Comparison of ENCODE assay signal across 12 cellular contexts in genomic region chr1:208234721-208235120, GRCh38. TPM values are rescaled to one million over a fixed set of nuclear protein-coding genes. Genes with fewer than 3 reads are reported as not detected.
DNase-seq lines count a peak whose midpoint lies in the region; ATAC-seq lines count a peak whose summit lies in the region.
"Had no signal": no experiment of that assay in that cellular context is flagged by ENCODE, and none has a peak within 500 bp of the region (broad histone marks: within the 10 kb centered on the region; RNA-seq: fewer than 3 reads in every experiment).

No MANE protein-coding gene starts in this region.

- H3K27me3 Mint-ChIP-seq in dendritic cell treated with granulocyte-macrophage colony-stimulating factor and Interleukin-4, amounts not matched to agents 40 ng/mL and 50 ng/mL, for 4 days: peaks cover 39% of the 10 kb centered on the region
- peaks cover 25% of the 10 kb centered on the region for H3K27me3 Mint-ChIP-seq in activated T-cell treated with anti-CD3 and anti-CD28 coated beads, Interleukin-2, amount 50 U/mL, for 4 hours (ENCODE audit: low read depth)

- H3K36me3 Mint-ChIP-seq in dendritic cell treated with granulocyte-macrophage colony-stimulating factor and Interleukin-4, amounts not matched to agents 40 ng/mL and 50 ng/mL, for 4 days (ENCODE audit: low read depth): no peaks in the 10 kb centered on the region
- H3K36me3 Mint-ChIP-seq in activated T-cell treated with anti-CD3 and anti-CD28 coated beads, Interleukin-2, amount 50 U/mL, for 4 hours (ENCODE audit: insufficient read depth): no peaks in the 10 kb centered on the region

- intact Hi-C loops in dendritic cell treated with granulocyte-macrophage colony-stimulating factor and Interleukin-4, amounts not matched to agents 40 ng/mL and 50 ng/mL, for 4 days (cut with micrococcal nuclease): no loop called here
- intact Hi-C loops in posterior vena cava (cut with DNase I): no loop called here

- H3K4me1 Mint-ChIP-seq in dendritic cell treated with granulocyte-macrophage colony-stimulating factor and Interleukin-4, amounts not matched to agents 40 ng/mL and 50 ng/mL, for 4 days (ENCODE audit: low read depth): peaks cover 38% of the 10 kb centered on the region
- H3K4me1 Mint-ChIP-seq in activated T-cell treated with anti-CD3 and anti-CD28 coated beads, Interleukin-2, amount 50 U/mL, for 4 hours (ENCODE audit: low read depth): peaks cover 10% of the 10 kb centered on the region

- H3K27ac Mint-ChIP-seq in dendritic cell treated with granulocyte-macrophage colony-stimulating factor and Interleukin-4, amounts not matched to agents 40 ng/mL and 50 ng/mL, for 4 days: no peak overlapping the region

- peak; percentile 59 for DNase-seq in DMS53 treated with DMSO at 0.1 percent for 48 hours (lab: John Stamatoyannopoulos, UW; ENCODE audit: unreplicated experiment)
- DNase-seq in MV-4-11 (lab: John Stamatoyannopoulos, UW): peak; percentile 92
- DNase-seq in posterior vena cava (ENCODE audit: low spot score): peak; percentile 32
- DNase-seq in NCI-H69 (lab: John Stamatoyannopoulos, UW): no peak
- DNase-seq in activated T-cell treated with anti-CD3 and anti-CD28 coated beads, Interleukin-2, amount 50 U/mL, for 4 hours: no peak
- DNase-seq: activated naive CD4-positive, alpha-beta T cell; DMS79; erythroblast; Right ventricle myocardium superior had no signal

- ATAC-seq in HG02885 (IDR thresholded peaks at IDR 0.05; ENCODE audit: poor library complexity, unreplicated experiment): no peak
- ATAC-seq in activated T-cell treated with anti-CD3 and anti-CD28 coated beads, Interleukin-2, amount 50 U/mL, for 4 hours: no peak
- no peak for ATAC-seq in GM21381 (IDR thresholded peaks at IDR 0.05; ENCODE audit: unreplicated experiment)

- peak overlapping the region; percentile 6 for H3K4me3 Mint-ChIP-seq in dendritic cell treated with granulocyte-macrophage colony-stimulating factor and Interleukin-4, amounts not matched to agents 40 ng/mL and 50 ng/mL, for 4 days
- H3K4me3 Mint-ChIP-seq in activated T-cell treated with anti-CD3 and anti-CD28 coated beads, Interleukin-2, amount 50 U/mL, for 4 hours: no peak overlapping the region

- no peaks in the 10 kb centered on the region for H3K9me3 Mint-ChIP-seq in dendritic cell treated with granulocyte-macrophage colony-stimulating factor and Interleukin-4, amounts not matched to agents 40 ng/mL and 50 ng/mL, for 4 days
- no peaks in the 10 kb centered on the region for H3K9me3 Mint-ChIP-seq in activated T-cell treated with anti-CD3 and anti-CD28 coated beads, Interleukin-2, amount 50 U/mL, for 4 hours

RNA-seq across cellular contexts. Expression of gene PLXNA2, which starts 9.5 kb away (rescaled TPM):
- 10 to 100 TPM; 23.4 to 40.6 TPM for total RNA-seq in posterior vena cava
- total RNA-seq in activated T-cell treated with anti-CD3 and anti-CD28 coated beads, Interleukin-2, amount 50 U/mL, for 4 hours: under 1 TPM; 0.15 to 0.71 (median 0.35) TPM

Comparison
In these comparisons a context has a peak if more than half of its experiments do, and no peak if none do; other contexts are left out.
1. DNase-seq: peak in DMS53 treated with DMSO at 0.1 percent for 48 hours (single experiment), MV-4-11 (single experiment) and posterior vena cava (single experiment); none in NCI-H69 (single experiment) and activated T-cell treated with anti-CD3 and anti-CD28 coated beads, Interleukin-2, amount 50 U/mL, for 4 hours (single experiment).
2. RNA of gene PLXNA2, which starts 9.5 kb away (total RNA-seq): 23.4 to 40.6 TPM in posterior vena cava; 0.15 to 0.71 TPM in activated T-cell treated with anti-CD3 and anti-CD28 coated beads, Interleukin-2, amount 50 U/mL, for 4 hours; every median in the first group is over 10 times any median in the second.